Comparison of ENCODE assay signal across 19 cellular contexts in the genomic region with DNA sequence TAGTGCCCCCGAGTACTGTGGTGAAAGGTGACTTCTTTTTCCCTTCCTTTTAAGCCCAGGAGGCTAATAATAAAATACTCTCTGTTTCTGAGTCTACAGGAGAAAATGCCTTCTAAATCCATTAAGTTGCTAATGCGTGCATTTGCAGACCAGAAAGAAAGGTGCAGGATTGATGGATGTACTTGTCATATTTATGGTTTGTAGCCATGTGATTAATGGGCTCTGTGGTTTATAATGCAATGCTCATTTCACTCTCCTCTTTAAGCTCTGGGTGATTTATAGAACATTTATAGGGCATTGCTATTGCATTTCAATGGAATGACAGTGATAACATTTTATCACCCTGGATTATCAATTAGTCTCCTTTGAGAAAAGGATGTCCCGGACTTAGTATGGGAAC.
DNase-seq lines count a peak whose midpoint lies in the region; ATAC-seq and TF ChIP-seq lines count a peak whose summit lies in the region.
"Had no signal": no experiment of that assay in that cellular context is flagged by ENCODE, and none has a peak within 500 bp of the region (broad histone marks: within the 10 kb centered on the region; RNA-seq: fewer than 3 reads in every experiment).

No MANE protein-coding gene starts in this region.

- 43% methylated on average over 3 of the region's 3 CpGs for WGBS in esophagus muscularis mucosa

- H3K36me3 ChIP-seq in HEK293 (ENCODE audit: control insufficient read depth in 2 of 2, insufficient read depth in 1 of 2, low read length in 2 of 2) (no peaks in the 10 kb centered on the region), esophagus muscularis mucosa (no peaks in the 10 kb centered on the region)
- H3K36me3 ChIP-seq: SJSA1 had no signal

- intact Hi-C loops in esophagus muscularis mucosa (cut with DNase I), result no loop called here

- CTCF ChIA-PET in HEK293 (lab: Yijun Ruan, JAX), result no interaction called here

- peaks cover 0 to 50% (median 0%) of the 10 kb centered on the region in 4 donors for H3K27me3 ChIP-seq in esophagus muscularis mucosa
- H3K27me3 ChIP-seq: SJSA1 had no signal

- no peak overlapping the region for H3K27ac ChIP-seq in HEK293 (ENCODE audit: extremely low read depth, low read depth, low read length)
- no peak overlapping the region for H3K27ac ChIP-seq in esophagus muscularis mucosa (replicated peaks in 1 of 4)
- H3K27ac ChIP-seq: C4-2B, SJSA1 had no signal

- no peak overlapping the region for H3K4me3 ChIP-seq in HEK293 (ENCODE audit: low read depth, low read length)
- H3K4me3 ChIP-seq in esophagus muscularis mucosa, result no peak overlapping the region
- H3K4me3 ChIP-seq: SJSA1 had no signal

- H3K4me1 ChIP-seq in HEK293 (ENCODE audit: control insufficient read depth, insufficient read depth, low read length) (no peaks in the 10 kb centered on the region), esophagus muscularis mucosa (no peaks in the 10 kb centered on the region)
- H3K4me1 ChIP-seq: SJSA1 had no signal

- peak; percentile 1 for DNase-seq in NCI-H1105 treated with DMSO at 0.1 percent for 48 hours (lab: John Stamatoyannopoulos, UW)
- DNase-seq in NCI-H1105 (lab: John Stamatoyannopoulos, UW), result no peak
- DNase-seq in NCI-H1417 (lab: John Stamatoyannopoulos, UW), result peak; percentile 14 to 76 (median 55)
- peak; percentile 66 for DNase-seq in NCI-H69 (lab: John Stamatoyannopoulos, UW)
- DNase-seq in esophagus muscularis mucosa (ENCODE audit: extremely low spot score), result no peak
- DNase-seq: AML-193; Calu3; CD8-positive, alpha-beta memory T cell; NCI-H1092; NCI-H1694 treated with DMSO at 0.1 percent for 48 hours; NCI-H2171; NCI-H446; OCI-M1 had no signal

- no peak for TF ChIP-seq CTCF in HEK293 (tag by site-specific recombination; IDR thresholded peaks at IDR 0.05)
- no peak for TF ChIP-seq CTCF in esophagus muscularis mucosa (IDR thresholded peaks at IDR 0.05)

- TF ChIP-seq EP300 in esophagus muscularis mucosa (IDR thresholded peaks at IDR 0.05), result no peak

- POLR2A ChIA-PET in HEK293 (lab: Yijun Ruan, JAX), result no interaction called here

- ATAC-seq in HG02763 (IDR thresholded peaks at IDR 0.05; ENCODE audit: unreplicated experiment), result no peak
- no peak for ATAC-seq in HG02759 (IDR thresholded peaks at IDR 0.05; ENCODE audit: unreplicated experiment)
- ATAC-seq: HCT116 had no signal

- H3K9me3 ChIP-seq in HEK293 (ENCODE audit: control insufficient read depth, insufficient read depth, low read depth, low read length), result no peaks in the 10 kb centered on the region
- H3K9me3 ChIP-seq in esophagus muscularis mucosa, result peaks cover 0 to 5% (median 0%) of the 10 kb centered on the region in 4 donors
- H3K9me3 ChIP-seq: SJSA1 had no signal

- no peak for TF ChIP-seq POLR2A in esophagus muscularis mucosa (IDR thresholded peaks at IDR 0.05; ENCODE audit: low read depth)

TF ChIP-seq in HEK293, 187 proteins besides CTCF, POLR2A, EP300 and RAD21:
- TF ChIP-seq, protein P1, sequence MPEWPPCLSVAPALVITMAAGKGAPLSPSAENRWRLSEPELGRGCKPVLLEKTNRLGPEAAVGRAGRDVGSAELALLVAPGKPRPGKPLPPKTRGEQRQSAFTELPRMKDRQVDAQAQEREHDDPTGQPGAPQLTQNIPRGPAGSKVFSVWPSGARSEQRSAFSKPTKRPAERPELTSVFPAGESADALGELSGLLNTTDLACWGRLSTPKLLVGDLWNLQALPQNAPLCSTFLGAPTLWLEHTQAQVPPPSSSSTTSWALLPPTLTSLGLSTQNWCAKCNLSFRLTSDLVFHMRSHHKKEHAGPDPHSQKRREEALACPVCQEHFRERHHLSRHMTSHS (tag by site-specific recombination; IDR thresholded peaks at IDR 0.05), result no peak
- TF ChIP-seq ZNF24 (tag by site-specific recombination; IDR thresholded peaks at IDR 0.05) (no peak), ZNF529 (tag by site-specific recombination; IDR thresholded peaks at IDR 0.05; ENCODE audit: insufficient replicate concordance) (no peak), ZNF561 (tag by site-specific recombination; IDR thresholded peaks at IDR 0.05; ENCODE audit: borderline replicate concordance) (no peak), FEZF1 (tag by site-specific recombination; IDR thresholded peaks at IDR 0.05) (peak; percentile 96), ZNF10 (tag by site-specific recombination; IDR thresholded peaks at IDR 0.05) (no peak), ZNF175 (tag by site-specific recombination; IDR thresholded peaks at IDR 0.05) (no peak), ZNF366 (tag by site-specific recombination; conservative IDR thresholded peaks at IDR 0.05) (no peak), ZNF600 (tag by site-specific recombination; IDR thresholded peaks at IDR 0.05) (no peak), TCF7L2 (IDR thresholded peaks at IDR 0.05; ENCODE audit: borderline replicate concordance, low read depth, low read length) (peak; percentile 64; the same call in 1 of the 2 replicates), ZBTB8A (tag by site-specific recombination; IDR thresholded peaks at IDR 0.05) (0 out of 2 replicates have a peak, but pooled peaks have one; percentile 13), ZNF391 (tag by site-specific recombination; IDR thresholded peaks at IDR 0.05; ENCODE audit: borderline replicate concordance, low read depth) (no peak), ZNF155 (tag by site-specific recombination; IDR thresholded peaks at IDR 0.05) (no peak), ZNF843 (tag by site-specific recombination; IDR thresholded peaks at IDR 0.05) (0 out of 2 replicates have a peak, but pooled peaks have one; percentile 54), ZNF302 (tag by site-specific recombination; IDR thresholded peaks at IDR 0.05; ENCODE audit: low read depth) (no peak), ZNF132 (tag by site-specific recombination; IDR thresholded peaks at IDR 0.05; ENCODE audit: borderline replicate concordance) (no peak)
- TF ChIP-seq, protein P2, sequence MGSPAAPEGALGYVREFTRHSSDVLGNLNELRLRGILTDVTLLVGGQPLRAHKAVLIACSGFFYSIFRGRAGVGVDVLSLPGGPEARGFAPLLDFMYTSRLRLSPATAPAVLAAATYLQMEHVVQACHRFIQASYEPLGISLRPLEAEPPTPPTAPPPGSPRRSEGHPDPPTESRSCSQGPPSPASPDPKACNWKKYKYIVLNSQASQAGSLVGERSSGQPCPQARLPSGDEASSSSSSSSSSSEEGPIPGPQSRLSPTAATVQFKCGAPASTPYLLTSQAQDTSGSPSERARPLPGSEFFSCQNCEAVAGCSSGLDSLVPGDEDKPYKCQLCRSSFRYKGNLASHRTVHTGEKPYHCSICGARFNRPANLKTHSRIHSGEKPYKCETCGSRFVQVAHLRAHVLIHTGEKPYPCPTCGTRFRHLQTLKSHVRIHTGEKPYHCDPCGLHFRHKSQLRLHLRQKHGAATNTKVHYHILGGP (tag by site-specific recombination; IDR thresholded peaks at IDR 0.05), result peak; percentile 19; the same call in 1 of the 2 replicates
- TF ChIP-seq, protein P3, sequence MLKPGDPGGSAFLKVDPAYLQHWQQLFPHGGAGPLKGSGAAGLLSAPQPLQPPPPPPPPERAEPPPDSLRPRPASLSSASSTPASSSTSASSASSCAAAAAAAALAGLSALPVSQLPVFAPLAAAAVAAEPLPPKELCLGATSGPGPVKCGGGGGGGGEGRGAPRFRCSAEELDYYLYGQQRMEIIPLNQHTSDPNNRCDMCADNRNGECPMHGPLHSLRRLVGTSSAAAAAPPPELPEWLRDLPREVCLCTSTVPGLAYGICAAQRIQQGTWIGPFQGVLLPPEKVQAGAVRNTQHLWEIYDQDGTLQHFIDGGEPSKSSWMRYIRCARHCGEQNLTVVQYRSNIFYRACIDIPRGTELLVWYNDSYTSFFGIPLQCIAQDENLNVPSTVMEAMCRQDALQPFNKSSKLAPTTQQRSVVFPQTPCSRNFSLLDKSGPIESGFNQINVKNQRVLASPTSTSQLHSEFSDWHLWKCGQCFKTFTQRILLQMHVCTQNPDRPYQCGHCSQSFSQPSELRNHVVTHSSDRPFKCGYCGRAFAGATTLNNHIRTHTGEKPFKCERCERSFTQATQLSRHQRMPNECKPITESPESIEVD (tag by site-specific recombination; IDR thresholded peaks at IDR 0.05), result peak; percentile 39; the same call in 1 of the 2 replicates
- TF ChIP-seq, protein P4, sequence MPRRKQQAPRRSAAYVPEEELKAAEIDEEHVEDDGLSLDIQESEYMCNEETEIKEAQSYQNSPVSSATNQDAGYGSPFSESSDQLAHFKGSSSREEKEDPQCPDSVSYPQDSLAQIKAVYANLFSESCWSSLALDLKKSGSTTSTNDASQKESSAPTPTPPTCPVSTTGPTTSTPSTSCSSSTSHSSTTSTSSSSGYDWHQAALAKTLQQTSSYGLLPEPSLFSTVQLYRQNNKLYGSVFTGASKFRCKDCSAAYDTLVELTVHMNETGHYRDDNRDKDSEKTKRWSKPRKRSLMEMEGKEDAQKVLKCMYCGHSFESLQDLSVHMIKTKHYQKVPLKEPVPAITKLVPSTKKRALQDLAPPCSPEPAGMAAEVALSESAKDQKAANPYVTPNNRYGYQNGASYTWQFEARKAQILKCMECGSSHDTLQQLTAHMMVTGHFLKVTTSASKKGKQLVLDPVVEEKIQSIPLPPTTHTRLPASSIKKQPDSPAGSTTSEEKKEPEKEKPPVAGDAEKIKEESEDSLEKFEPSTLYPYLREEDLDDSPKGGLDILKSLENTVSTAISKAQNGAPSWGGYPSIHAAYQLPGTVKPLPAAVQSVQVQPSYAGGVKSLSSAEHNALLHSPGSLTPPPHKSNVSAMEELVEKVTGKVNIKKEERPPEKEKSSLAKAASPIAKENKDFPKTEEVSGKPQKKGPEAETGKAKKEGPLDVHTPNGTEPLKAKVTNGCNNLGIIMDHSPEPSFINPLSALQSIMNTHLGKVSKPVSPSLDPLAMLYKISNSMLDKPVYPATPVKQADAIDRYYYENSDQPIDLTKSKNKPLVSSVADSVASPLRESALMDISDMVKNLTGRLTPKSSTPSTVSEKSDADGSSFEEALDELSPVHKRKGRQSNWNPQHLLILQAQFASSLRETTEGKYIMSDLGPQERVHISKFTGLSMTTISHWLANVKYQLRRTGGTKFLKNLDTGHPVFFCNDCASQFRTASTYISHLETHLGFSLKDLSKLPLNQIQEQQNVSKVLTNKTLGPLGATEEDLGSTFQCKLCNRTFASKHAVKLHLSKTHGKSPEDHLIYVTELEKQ (tag by site-specific recombination; IDR thresholded peaks at IDR 0.05; ENCODE audit: borderline replicate concordance), result no peak
- TF ChIP-seq, protein P5, sequence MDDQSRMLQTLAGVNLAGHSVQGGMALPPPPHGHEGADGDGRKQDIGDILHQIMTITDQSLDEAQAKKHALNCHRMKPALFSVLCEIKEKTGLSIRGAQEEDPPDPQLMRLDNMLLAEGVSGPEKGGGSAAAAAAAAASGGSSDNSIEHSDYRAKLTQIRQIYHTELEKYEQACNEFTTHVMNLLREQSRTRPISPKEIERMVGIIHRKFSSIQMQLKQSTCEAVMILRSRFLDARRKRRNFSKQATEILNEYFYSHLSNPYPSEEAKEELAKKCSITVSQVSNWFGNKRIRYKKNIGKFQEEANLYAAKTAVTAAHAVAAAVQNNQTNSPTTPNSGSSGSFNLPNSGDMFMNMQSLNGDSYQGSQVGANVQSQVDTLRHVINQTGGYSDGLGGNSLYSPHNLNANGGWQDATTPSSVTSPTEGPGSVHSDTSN (CRISPR knock-in tag; IDR thresholded peaks at IDR 0.05), result no peak

Comparison
In these comparisons a context has a peak if more than half of its experiments do, and no peak if none do; other contexts are left out.
1. DNase-seq: peak in NCI-H1105 treated with DMSO at 0.1 percent for 48 hours (single experiment), NCI-H1417 (3 of 3) and NCI-H69 (single experiment); none in NCI-H1105 (single experiment) and esophagus muscularis mucosa (single experiment).